8 cellular contexts compared by ENCODE assay signal in the genomic region with DNA sequence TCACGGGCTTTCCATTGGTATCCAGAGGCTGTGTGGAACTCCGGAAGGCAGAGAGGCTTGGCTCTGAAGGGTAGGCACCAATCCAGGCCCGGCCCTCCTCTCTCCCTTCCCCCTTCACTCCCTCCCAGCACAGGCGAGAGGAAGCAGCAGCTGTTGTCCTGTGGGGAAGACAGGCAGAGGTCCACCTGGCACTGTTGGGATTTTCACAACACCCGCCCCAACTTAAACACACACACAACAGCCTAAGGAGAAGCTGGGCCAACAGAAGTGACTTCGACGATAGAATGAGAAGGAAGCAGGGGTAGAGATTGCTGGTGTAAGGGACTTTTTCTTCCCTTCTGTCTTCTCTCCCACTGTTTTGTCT. TPM values are rescaled to one million over a fixed set of nuclear protein-coding genes. Genes with fewer than 3 reads are reported as not detected.
A peak's percentile ranks its signal among the peaks of the same experiment; 100 is the strongest.
DNase-seq lines count a peak whose midpoint lies in the region; ATAC-seq and TF ChIP-seq lines count a peak whose summit lies in the region.

No MANE protein-coding gene starts in this region.

- H3K4me3 Mint-ChIP-seq in stimulated activated effector memory CD8-positive, alpha-beta T cell treated with anti-CD3 and anti-CD28 coated beads, Interleukin-12 subunit alpha, Interleukin-12 subunit beta, amount 100 ng/mL, for 72 hours: no peak overlapping the region

- H3K4me2 ChIP-seq in trophoblast cell (ENCODE audit: low read length): no peak overlapping the region

- no peak overlapping the region for H4K91ac ChIP-seq in trophoblast cell (ENCODE audit: low read depth, low read length)

- H3K36me3 ChIP-seq in WERI-Rb-1: no peaks in the 10 kb centered on the region
- H3K36me3 ChIP-seq in heart left ventricle: no peaks in the 10 kb centered on the region
- H3K36me3 ChIP-seq in trophoblast cell (ENCODE audit: control insufficient read depth in 1 of 2, insufficient read depth in 2 of 2, low read length in 2 of 2): no peaks in the 10 kb centered on the region

- DNase-seq in DMS 273 treated with DMSO at 0.1 percent for 48 hours (lab: John Stamatoyannopoulos, UW): peak; percentile 66
- peak; percentile 89 for DNase-seq in WERI-Rb-1
- DNase-seq in heart left ventricle: peak; percentile 82 to 91 (median 87)
- peak in 1 of 2 donors; percentile 32 for DNase-seq in trophoblast cell
- no peak for DNase-seq in stimulated activated effector memory CD8-positive, alpha-beta T cell treated with anti-CD3 and anti-CD28 coated beads, Interleukin-12 subunit alpha, Interleukin-12 subunit beta, amount 100 ng/mL, for 72 hours (ENCODE audit: low spot score in 2 of 2)

- 1 to 22% (median 2%) methylated on average over 7 of the region's 7 CpGs for WGBS in heart left ventricle, 4 donors
- no CpG with 5 or more reads among the region's 7 CpGs for WGBS in trophoblast cell (ENCODE audit: extremely low coverage, insufficient coverage, insufficient read length)

- peak overlapping the region; percentile 51 for H3K27ac ChIP-seq in WERI-Rb-1
- peak overlapping the region; percentile 19 to 91 (median 74) for H3K27ac ChIP-seq in heart left ventricle
- no peak overlapping the region for H3K27ac ChIP-seq in trophoblast cell (ENCODE audit: low read depth, low read length)

- peaks cover 5 to 52% (median 35%) of the 10 kb centered on the region in 12 donors for H3K4me1 ChIP-seq in heart left ventricle
- H3K4me1 ChIP-seq in trophoblast cell (ENCODE audit: control insufficient read depth in 1 of 2, insufficient read depth in 2 of 2, low read length in 2 of 2): peaks cover 13 to 18% of the 10 kb centered on the region in 2 experiments

- H2BK12ac ChIP-seq in trophoblast cell (ENCODE audit: low read length): no peak overlapping the region

- H3K79me1 ChIP-seq in trophoblast cell (ENCODE audit: low read length): peaks cover 4% of the 10 kb centered on the region

- ATAC-seq in heart left ventricle: peak; percentile 88 to 96 (median 94)
- ATAC-seq in HG03196 (IDR thresholded peaks at IDR 0.05; ENCODE audit: unreplicated experiment): no peak
- no peak for ATAC-seq in HG02642 (IDR thresholded peaks at IDR 0.05; ENCODE audit: poor library complexity, unreplicated experiment)
- ATAC-seq in GM18867 (IDR thresholded peaks at IDR 0.05; ENCODE audit: unreplicated experiment): no peak
- no peak for ATAC-seq in stimulated activated effector memory CD8-positive, alpha-beta T cell treated with anti-CD3 and anti-CD28 coated beads, Interleukin-12 subunit alpha, Interleukin-12 subunit beta, amount 100 ng/mL, for 72 hours

- H3K14ac ChIP-seq in trophoblast cell (ENCODE audit: low read length): no peak overlapping the region

- H3K18ac ChIP-seq in trophoblast cell (ENCODE audit: low read length): no peak overlapping the region

- no peak overlapping the region for H3K4ac ChIP-seq in trophoblast cell (ENCODE audit: low read depth, low read length)

- no peaks in the 10 kb centered on the region for H3K36me3 Mint-ChIP-seq in stimulated activated effector memory CD8-positive, alpha-beta T cell treated with anti-CD3 and anti-CD28 coated beads, Interleukin-12 subunit alpha, Interleukin-12 subunit beta, amount 100 ng/mL, for 72 hours

- H3K79me2 ChIP-seq in trophoblast cell (ENCODE audit: control insufficient read depth, insufficient read depth, low read length, poor library complexity): no peaks in the 10 kb centered on the region

- H2AFZ ChIP-seq in trophoblast cell (ENCODE audit: insufficient read depth, low read length, poor library complexity): no peak overlapping the region

- no peak overlapping the region for H3K9ac ChIP-seq in trophoblast cell (ENCODE audit: low read length)

- intact Hi-C loops in heart left ventricle (cut with DNase I): loop anchor here in 6 of 10 donors (1.0 to 5.0 kb wide), 5 partner anchors 14 to 182 kb away; partner anchors contain the start of gene NDRG2 (in 2 of the 6)

- H2AK5ac ChIP-seq in trophoblast cell (ENCODE audit: low read length): no peak overlapping the region

- no peak overlapping the region for H2BK120ac ChIP-seq in trophoblast cell (ENCODE audit: insufficient read depth, low read length, poor library complexity)

- no peak overlapping the region for H2BK5ac ChIP-seq in trophoblast cell (ENCODE audit: low read depth, low read length, poor library complexity)

- H4K8ac ChIP-seq in trophoblast cell (ENCODE audit: low read depth, low read length): peak overlapping the region; percentile 7

- H3K4me1 Mint-ChIP-seq in stimulated activated effector memory CD8-positive, alpha-beta T cell treated with anti-CD3 and anti-CD28 coated beads, Interleukin-12 subunit alpha, Interleukin-12 subunit beta, amount 100 ng/mL, for 72 hours: no peaks in the 10 kb centered on the region

- H3K27me3 ChIP-seq in WERI-Rb-1 (ENCODE audit: insufficient read depth, low read depth, severe bottlenecking) (no peaks in the 10 kb centered on the region), heart left ventricle (no peaks in the 10 kb centered on the region), trophoblast cell (ENCODE audit: insufficient read depth, low read length) (no peaks in the 10 kb centered on the region)

- no peaks in the 10 kb centered on the region for H3K9me3 Mint-ChIP-seq in stimulated activated effector memory CD8-positive, alpha-beta T cell treated with anti-CD3 and anti-CD28 coated beads, Interleukin-12 subunit alpha, Interleukin-12 subunit beta, amount 100 ng/mL, for 72 hours

- no peak overlapping the region for H3K27ac Mint-ChIP-seq in stimulated activated effector memory CD8-positive, alpha-beta T cell treated with anti-CD3 and anti-CD28 coated beads, Interleukin-12 subunit alpha, Interleukin-12 subunit beta, amount 100 ng/mL, for 72 hours

- no peak overlapping the region for H3K4me3 ChIP-seq in WERI-Rb-1 (ENCODE audit: low read depth, low read length)
- peak overlapping the region in 5 of 12 donors; percentile 6 to 43 (median 9) for H3K4me3 ChIP-seq in heart left ventricle
- no peak overlapping the region for H3K4me3 ChIP-seq in trophoblast cell (ENCODE audit: low read depth, low read length)

- TF ChIP-seq CTCF in WERI-Rb-1 (IDR thresholded peaks at IDR 0.05; ENCODE audit: low read depth, low read length): no peak
- no peak for TF ChIP-seq CTCF in heart left ventricle (IDR thresholded peaks at IDR 0.05)

- H3K9me3 ChIP-seq in WERI-Rb-1 (ENCODE audit: severe bottlenecking): no peaks in the 10 kb centered on the region
- no peaks in the 10 kb centered on the region for H3K9me3 ChIP-seq in heart left ventricle
- no peaks in the 10 kb centered on the region for H3K9me3 ChIP-seq in trophoblast cell (ENCODE audit: insufficient read depth, low read depth, low read length)

- no peak overlapping the region for H3K23ac ChIP-seq in trophoblast cell (ENCODE audit: low read length)

- H4K12ac ChIP-seq in trophoblast cell (ENCODE audit: low read depth, low read length): no peak overlapping the region

- TF ChIP-seq POLR2A in heart left ventricle (IDR thresholded peaks at IDR 0.05): no peak

RNA-seq across cellular contexts. Expression of gene RNASE7, which starts 3.1 kb away (rescaled TPM):
- total RNA-seq in heart left ventricle: not detected
- polyA plus RNA-seq in heart left ventricle: under 1 TPM in 1 of 2 donors, not detected in 1; 0.04 TPM
- polyA plus RNA-seq in trophoblast cell (2013): 0.38 and 0.49 TPM in 2 replicates

RNA-seq across cellular contexts. Expression of gene RNASE13, which starts 4.4 kb away (rescaled TPM):
- total RNA-seq in heart left ventricle: not detected
- polyA plus RNA-seq in heart left ventricle: not detected
- polyA plus RNA-seq in trophoblast cell (2013): not detected in 2 replicates

RNA-seq across cellular contexts. Expression of gene TPPP2, which starts 9.0 kb away (rescaled TPM):
- 1 to 10 TPM in 3 of 9 donors, under 1 TPM in 4, not detected in 2; 0.54 to 2.8 (median 0.99) TPM for total RNA-seq in heart left ventricle
- polyA plus RNA-seq in heart left ventricle: under 1 TPM; 0.65 to 0.96 TPM
- not detected in 2 replicates for polyA plus RNA-seq in trophoblast cell (2013)

RNA-seq across cellular contexts. Expression of gene NDRG2, which starts 14.2 kb away (rescaled TPM):
- 100 to 1,000 TPM; 187 to 661 (median 301) TPM for total RNA-seq in heart left ventricle
- 100 to 1,000 TPM; 314 to 339 TPM for polyA plus RNA-seq in heart left ventricle
- polyA plus RNA-seq in trophoblast cell (2013): 18.2 and 19.0 TPM in 2 replicates

RNA-seq across cellular contexts. Expression of gene RNASE8, which starts 18.6 kb away (rescaled TPM):
- not detected for total RNA-seq in heart left ventricle
- not detected for polyA plus RNA-seq in heart left ventricle
- polyA plus RNA-seq in trophoblast cell (2013): not detected in 2 replicates

Comparison
In these comparisons a context has a peak if more than half of its experiments do, and no peak if none do; other contexts are left out.
1. DNase-seq: peak in DMS 273 treated with DMSO at 0.1 percent for 48 hours (single experiment), WERI-Rb-1 (single experiment) and heart left ventricle (5 of 5); none in stimulated activated effector memory CD8-positive, alpha-beta T cell treated with anti-CD3 and anti-CD28 coated beads, Interleukin-12 subunit alpha, Interleukin-12 subunit beta, amount 100 ng/mL, for 72 hours (0 of 2).
2. ATAC-seq: peak in heart left ventricle (4 of 4); none in HG03196 (single experiment), HG02642 (single experiment), GM18867 (single experiment) and stimulated activated effector memory CD8-positive, alpha-beta T cell treated with anti-CD3 and anti-CD28 coated beads, Interleukin-12 subunit alpha, Interleukin-12 subunit beta, amount 100 ng/mL, for 72 hours (single experiment).